ENCODE assay signal across 1 cellular context in genomic region chr12:3333583-3333982, GRCh38.
TF ChIP-seq lines count a peak whose summit lies in the region.

No MANE protein-coding gene starts in this region.

TF ChIP-seq in HepG2, 621 proteins besides CTCF, POLR2A, EP300 and RAD21 (continued from another document):
- TF ChIP-seq CEBPZ (IDR thresholded peaks at IDR 0.05; ENCODE audit: low read length) (no peak), ZNF781 (CRISPR knock-in tag; IDR thresholded peaks at IDR 0.05; ENCODE audit: borderline replicate concordance, not compliant biosample characterization) (no peak), ZNF382 (CRISPR knock-in tag; IDR thresholded peaks at IDR 0.05; ENCODE audit: borderline replicate concordance) (no peak), ZNF773 (CRISPR knock-in tag; IDR thresholded peaks at IDR 0.05; ENCODE audit: borderline replicate concordance) (no peak), CREB1 (IDR thresholded peaks at IDR 0.05) (no peak), CREB1 (CRISPR knock-in tag; IDR thresholded peaks at IDR 0.05) (no peak), RBM22 (optimal IDR thresholded peaks at IDR 0.05; ENCODE audit: low read length) (no peak), PAX8 (CRISPR knock-in tag; IDR thresholded peaks at IDR 0.05; ENCODE audit: borderline replicate concordance) (no peak), SP4 (CRISPR knock-in tag; IDR thresholded peaks at IDR 0.05) (no peak), ZNF205 (CRISPR knock-in tag; IDR thresholded peaks at IDR 0.05) (no peak)
